In genomic region chr5:83343345-83343744, GRCh38 we compare ENCODE assay signal across 23 cellular contexts.
DNase-seq lines count a peak whose midpoint lies in the region; ATAC-seq, FAIRE-seq and TF ChIP-seq lines count a peak whose summit lies in the region.
"Had no signal": no experiment of that assay in that cellular context is flagged by ENCODE, and none has a peak within 500 bp of the region (broad histone marks: within the 10 kb centered on the region; RNA-seq: fewer than 3 reads in every experiment).

No MANE protein-coding gene starts in this region.

- H3K36me3 ChIP-seq in small intestine (ENCODE audit: control insufficient read depth in 2 of 2, insufficient read depth in 2 of 2, low read length in 2 of 2) (no peaks in the 10 kb centered on the region), mesendoderm (ENCODE audit: control insufficient read depth, insufficient read depth, low read length) (no peaks in the 10 kb centered on the region)
- H3K36me3 ChIP-seq: HAP-1 had no signal

- H2BK120ac ChIP-seq in mesendoderm (ENCODE audit: low read depth, low read length): no peak overlapping the region

- no peaks in the 10 kb centered on the region for H3K27me3 Mint-ChIP-seq in mesothelial cell of epicardium (ENCODE audit: low read depth)
- H3K27me3 Mint-ChIP-seq: CD8-positive, alpha-beta memory T cell had no signal

- H3K4me1 Mint-ChIP-seq in mesothelial cell of epicardium: peaks cover 12% of the 10 kb centered on the region

- no peak overlapping the region for H3K4ac ChIP-seq in mesendoderm (ENCODE audit: low read depth, low read length)

- no peaks in the 10 kb centered on the region for H3K79me2 ChIP-seq in mesendoderm (ENCODE audit: control insufficient read depth, insufficient read depth, low read length)

- ATAC-seq in HG03039 (IDR thresholded peaks at IDR 0.05; ENCODE audit: unreplicated experiment): no peak
- ATAC-seq: Panc1 had no signal

- no peaks in the 10 kb centered on the region for H3K27me3 ChIP-seq in small intestine (ENCODE audit: control insufficient read depth in 2 of 2, insufficient read depth in 2 of 2, low read length in 2 of 2)
- no peaks in the 10 kb centered on the region for H3K27me3 ChIP-seq in mesendoderm (ENCODE audit: insufficient read depth, low read length, poor library complexity)

- peak overlapping the region; percentile 64 for H3K27ac Mint-ChIP-seq in mesothelial cell of epicardium
- H3K27ac Mint-ChIP-seq: CD8-positive, alpha-beta memory T cell had no signal

- H3K36me3 Mint-ChIP-seq in mesothelial cell of epicardium: peaks cover 13% of the 10 kb centered on the region

- WGBS in small intestine, 3 donors: 63 to 70% (median 64%) methylated on average over 2 of the region's 2 CpGs
- no CpG with 5 or more reads among the region's 2 CpGs for WGBS in mesendoderm (ENCODE audit: extremely low coverage, insufficient coverage, low lambda C conversion rate)

- no peaks in the 10 kb centered on the region for H3K9me3 ChIP-seq in small intestine (ENCODE audit: control insufficient read depth, low read depth)
- H3K9me3 ChIP-seq: HAP-1 had no signal

- no peak overlapping the region for H3K18ac ChIP-seq in mesendoderm (ENCODE audit: low read length)

- H3K9ac ChIP-seq in mesendoderm (ENCODE audit: low read length): no peak overlapping the region
- H3K9ac ChIP-seq: GM23248, KMS-11 had no signal

- H4K5ac ChIP-seq in mesendoderm (ENCODE audit: low read length): no peak overlapping the region

- no peaks in the 10 kb centered on the region for H3K79me1 ChIP-seq in mesendoderm (ENCODE audit: low read length)

- no peak overlapping the region for H3K27ac ChIP-seq in small intestine (ENCODE audit: low read depth in 1 of 2, low read length in 1 of 2)
- H3K27ac ChIP-seq in mesendoderm (ENCODE audit: low read depth, low read length): no peak overlapping the region
- H3K27ac ChIP-seq: GM23248, KMS-11 had no signal

- H2BK15ac ChIP-seq in mesendoderm (replicated peaks; ENCODE audit: low read depth): no peak overlapping the region

- H3K4me1 ChIP-seq in small intestine (ENCODE audit: control insufficient read depth in 2 of 2, insufficient read depth in 1 of 2, low read depth in 1 of 2, low read length in 1 of 2) (no peaks in the 10 kb centered on the region), mesendoderm (ENCODE audit: control insufficient read depth, low read depth, low read length) (no peaks in the 10 kb centered on the region)
- H3K4me1 ChIP-seq: HAP-1 had no signal

- no peak overlapping the region for H3K4me3 Mint-ChIP-seq in mesothelial cell of epicardium
- H3K4me3 Mint-ChIP-seq: CD8-positive, alpha-beta memory T cell had no signal

- FAIRE-seq in D721Med (lab: Jason Lieb, UNC) (peak; percentile 29), small intestine (lab: Jason Lieb, UNC) (no peak)

- DNase-seq in D721Med (ENCODE audit: insufficient read length, low spot score): no peak
- DNase-seq in NCI-H748 (lab: John Stamatoyannopoulos, UW; ENCODE audit: unreplicated experiment): peak; percentile 23
- peak; percentile 40 for DNase-seq in SHP77 treated with DMSO at 0.1 percent for 48 hours (lab: John Stamatoyannopoulos, UW)
- no peak for DNase-seq in mesothelial cell of epicardium (ENCODE audit: low spot score in 2 of 2, unreplicated experiment in 2 of 2)
- DNase-seq in small intestine: no peak
- no peak for DNase-seq in NCI-H2227 treated with DMSO at 0.1 percent for 48 hours (lab: John Stamatoyannopoulos, UW)
- DNase-seq in mesendoderm: no peak
- DNase-seq: AML-193; C1 segment of cervical spinal cord; CD8-positive, alpha-beta memory T cell; DMS53; GDM1; GM23248; IMR-90; NCI-H1092 treated with DMSO at 0.1 percent for 48 hours; NCI-H2029 treated with DMSO at 0.1 percent for 48 hours; NCI-H345; NCI-H524 treated with DMSO at 0.1 percent for 48 hours; NK-92 treated with Interleukin-12 subunit alpha and Interleukin-12 subunit beta, amount 100 ng/mL, for 24 hours had no signal

- no peak overlapping the region for H3K4me2 ChIP-seq in mesendoderm (ENCODE audit: low read length)
- H3K4me2 ChIP-seq: KMS-11 had no signal

- no peak overlapping the region for H3K4me3 ChIP-seq in small intestine (ENCODE audit: low read depth in 1 of 2, low read length in 2 of 2)
- no peak overlapping the region for H3K4me3 ChIP-seq in mesendoderm (ENCODE audit: low read length)
- H3K4me3 ChIP-seq: GM23248, HAP-1 had no signal

- H3K23ac ChIP-seq in mesendoderm (ENCODE audit: low read length): no peak overlapping the region

- peaks cover 11% of the 10 kb centered on the region for H3K9me3 Mint-ChIP-seq in mesothelial cell of epicardium

- no peak for TF ChIP-seq CTCF in D721Med (IDR thresholded peaks at IDR 0.05; ENCODE audit: insufficient read depth, missing control alignments)
- TF ChIP-seq CTCF in mesothelial cell of epicardium (IDR thresholded peaks at IDR 0.05; ENCODE audit: unreplicated experiment): no peak

- no peak overlapping the region for H4K8ac ChIP-seq in mesendoderm (ENCODE audit: low read depth, low read length)

- H2AK5ac ChIP-seq in mesendoderm (ENCODE audit: low read length): no peak overlapping the region

- no peak overlapping the region for H2BK5ac ChIP-seq in mesendoderm (ENCODE audit: low read length)

- no peak overlapping the region for H3K56ac ChIP-seq in mesendoderm (ENCODE audit: low read length)

Comparison
In these comparisons a context has a peak if more than half of its experiments do, and no peak if none do; other contexts are left out.
1. DNase-seq: peak in NCI-H748 (single experiment) and SHP77 treated with DMSO at 0.1 percent for 48 hours (single experiment); none in D721Med (single experiment), mesothelial cell of epicardium (0 of 2), small intestine (single experiment), NCI-H2227 treated with DMSO at 0.1 percent for 48 hours (single experiment) and mesendoderm (single experiment).